ENCODE assay signal across 10 cellular contexts in the genomic region with DNA sequence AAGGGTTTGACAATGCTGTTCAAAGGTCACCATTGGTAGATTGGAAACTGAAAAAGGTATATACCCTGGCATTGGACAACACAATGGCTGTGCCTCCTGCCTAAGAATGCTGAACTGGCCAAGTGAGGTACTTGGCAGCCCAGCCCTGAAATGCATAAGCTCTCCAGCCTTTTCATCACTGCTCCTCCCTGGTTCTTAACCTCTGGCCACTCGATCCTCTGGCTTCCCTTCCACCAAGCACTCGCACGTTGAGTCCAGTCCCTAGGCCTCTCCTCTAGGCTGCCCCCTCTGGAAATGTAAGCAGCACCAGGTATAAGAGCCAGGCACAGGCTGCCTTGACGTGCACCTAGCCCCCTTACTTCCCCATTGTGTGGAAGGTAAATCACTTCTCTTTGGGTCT. TPM values are rescaled to one million over a fixed set of nuclear protein-coding genes. Genes with fewer than 3 reads are reported as not detected.
DNase-seq lines count a peak whose midpoint lies in the region; ATAC-seq, FAIRE-seq and TF ChIP-seq lines count a peak whose summit lies in the region.
"Not testable (repeated sequence)": the region's sequence is repeated elsewhere in the genome, so short reads cannot be mapped to it uniquely, and the experiment has no call there.
"Had no signal": no experiment of that assay in that cellular context is flagged by ENCODE, and none has a peak within 500 bp of the region (broad histone marks: within the 10 kb centered on the region; RNA-seq: fewer than 3 reads in every experiment).

No MANE protein-coding gene starts in this region.

- in situ Hi-C loops in Panc1 (cut with HindIII; ENCODE audit: low pct_unique_long_range_greater_than_20kb, low sequenced_read_pairs); HepG2 (cut with HindIII; ENCODE audit: extremely low pct_ligation_motif_present, low pct_unique_long_range_greater_than_20kb): not testable (repeated sequence)
- in situ Hi-C loops in K562 (cut with MboI): loop anchor here (25.0 kb wide), 1 partner anchor 491 kb away; a partner anchor contains a TSS

- H3K27ac ChIP-seq in GM23338 (ENCODE audit: low read depth); Panc1 (ENCODE audit: low read length); K562 (ENCODE audit: extremely low read depth, low read depth, low read length); HepG2 (ENCODE audit: extremely low read length, insufficient read depth, low read length); upper lobe of right lung: not testable (repeated sequence)

- not testable (repeated sequence) for H3K4me2 ChIP-seq in GM23338; K562 (ENCODE audit: insufficient read depth, low read length); HepG2 (ENCODE audit: low read depth, low read length)

- H3K79me2 ChIP-seq in GM23338 (replicated peaks; ENCODE audit: insufficient read depth); K562 (ENCODE audit: control insufficient read depth, insufficient read depth, low read length); HepG2 (ENCODE audit: insufficient read depth, low read length): not testable (repeated sequence)

- H3K27ac Mint-ChIP-seq in GM23338: not testable (repeated sequence)

- POLR2A ChIA-PET in Panc1 (lab: Charles Lee); K562 (lab: Yijun Ruan, JAX); HepG2 (lab: Yijun Ruan, JAX): not testable (repeated sequence)

- no CpG with 5 or more reads among the region's 4 CpGs for WGBS in K562 (ENCODE audit: insufficient coverage, low coverage, missing lambda C conversion rate)
- no CpG with 5 or more reads among the region's 4 CpGs for WGBS in HepG2 (ENCODE audit: low lambda C conversion rate)

- H3K9ac ChIP-seq in K562 (ENCODE audit: insufficient read depth in 1 of 2, low read depth in 2 of 2, low read length in 2 of 2); HepG2 (ENCODE audit: insufficient read depth, low read depth, low read length): not testable (repeated sequence)

- TF ChIP-seq POLR2A in K562 (conservative IDR thresholded peaks at IDR 0.05); HepG2 (IDR thresholded peaks at IDR 0.05; ENCODE audit: insufficient read depth in 1 of 2, low read depth in 2 of 2, low read length in 2 of 2): not testable (repeated sequence)

- peak; percentile 91 for ATAC-seq in GM23338
- ATAC-seq in Panc1: peak; percentile 56; the same call in 1 of the 2 replicates
- peak; percentile 75 for ATAC-seq in K562
- peak; percentile 89 for ATAC-seq in HepG2
- ATAC-seq in upper lobe of right lung: peak; percentile 60

- not testable (repeated sequence) for H3K4me3 ChIP-seq in GM23338; Panc1 (ENCODE audit: low read depth in 2 of 2, low read length in 2 of 2); K562; HepG2 (replicated peaks in 1 of 3; ENCODE audit: insufficient read depth in 1 of 3, low read depth in 2 of 3, low read length in 3 of 3); upper lobe of right lung

- not testable (repeated sequence) for H3K27me3 ChIP-seq in GM23338 (ENCODE audit: insufficient read depth); Panc1 (ENCODE audit: control insufficient read depth, insufficient read depth, low read length); K562 (ENCODE audit: control insufficient read depth in 2 of 2, insufficient read depth in 2 of 2, low read length in 2 of 2); HepG2 (ENCODE audit: control insufficient read depth in 1 of 2, insufficient read depth in 2 of 2, low read length in 2 of 2); upper lobe of right lung

- not testable (repeated sequence) for BruUV-seq in Panc1 (replicated peaks; lab: Mats Ljungman, UMichigan); K562 (replicated peaks; lab: Mats Ljungman, UMichigan); HepG2 (replicated peaks; lab: Mats Ljungman, UMichigan)

- not testable (repeated sequence) for TF ChIP-seq RAD21 in K562 (CRISPR knock-in tag; conservative IDR thresholded peaks at IDR 0.05 in 1 of 2, IDR thresholded peaks at IDR 0.05 in 1 of 2); HepG2 (CRISPR knock-in tag; IDR thresholded peaks at IDR 0.05)

- not testable (repeated sequence) for H4K20me1 ChIP-seq in GM23338 (replicated peaks; ENCODE audit: insufficient read depth); K562 (replicated peaks; ENCODE audit: control insufficient read depth, insufficient read depth, low read length); HepG2 (ENCODE audit: insufficient read depth, low read length)

- CTCF ChIA-PET in Panc1 (lab: Charles Lee); K562 (lab: Yijun Ruan, JAX; ENCODE audit: low intra/inter-chr PET ratio); HepG2 (lab: Yijun Ruan, JAX; ENCODE audit: low intra/inter-chr PET ratio, low total read pairs): not testable (repeated sequence)

- H3K9me1 ChIP-seq in K562 (ENCODE audit: control insufficient read depth, insufficient read depth, low read length): not testable (repeated sequence)

- H3K9me3 Mint-ChIP-seq in GM23338: not testable (repeated sequence)

- TF ChIP-seq EP300 in K562 (IDR thresholded peaks at IDR 0.05; ENCODE audit: low read length); HepG2 (IDR thresholded peaks at IDR 0.05; ENCODE audit: low read depth in 2 of 2, low read length in 2 of 2); HepG2 (CRISPR knock-in tag; IDR thresholded peaks at IDR 0.05; ENCODE audit: borderline replicate concordance): not testable (repeated sequence)

- intact Hi-C loops in Panc1 (cut with micrococcal nuclease; ENCODE audit: unreplicated experiment); K562 (cut with micrococcal nuclease); HepG2 (cut with micrococcal nuclease; ENCODE audit: unreplicated experiment); upper lobe of right lung (cut with DNase I): not testable (repeated sequence)

- not testable (repeated sequence) for H3K4me1 Mint-ChIP-seq in GM23338

- not testable (repeated sequence) for H3K9me2 ChIP-seq in GM23338 (ENCODE audit: insufficient read depth)

- H3K36me3 Mint-ChIP-seq in GM23338 (ENCODE audit: low read depth): not testable (repeated sequence)

- not testable (repeated sequence) for TF ChIP-seq CTCF in GM23338 (conservative IDR thresholded peaks at IDR 0.05; ENCODE audit: low read depth in 2 of 2); Panc1 (IDR thresholded peaks at IDR 0.05); K562 (IDR thresholded peaks at IDR 0.05 in 2 of 3, conservative IDR thresholded peaks at IDR 0.05 in 1 of 3; ENCODE audit: insufficient read depth in 2 of 3, low read depth in 1 of 3, low read length in 3 of 3); HepG2 (CRISPR knock-in tag; IDR thresholded peaks at IDR 0.05); upper lobe of right lung (IDR thresholded peaks at IDR 0.05)

- H3F3A ChIP-seq in GM23338 (replicated peaks; ENCODE audit: low read depth): not testable (repeated sequence)

- not testable (repeated sequence) for H3K4me3 Mint-ChIP-seq in GM23338

- H3K4me1 ChIP-seq in GM23338 (ENCODE audit: insufficient read depth); Panc1 (ENCODE audit: control insufficient read depth, insufficient read depth, low read length); K562 (replicated peaks in 1 of 2; ENCODE audit: control insufficient read depth in 2 of 2, insufficient read depth in 2 of 2, low read length in 2 of 2); HepG2 (ENCODE audit: insufficient read depth, low read length); upper lobe of right lung: not testable (repeated sequence)

- H2AFZ ChIP-seq in GM23338; K562 (ENCODE audit: low read depth, low read length); HepG2 (ENCODE audit: low read length): not testable (repeated sequence)

- not testable (repeated sequence) for DNase-seq in GM23338 (ENCODE audit: low spot score); Panc1 (ENCODE audit: low read depth, low spot score); K562 (ENCODE audit: extremely low read depth in 1 of 4, low spot score in 3 of 4); HepG2 (ENCODE audit: low spot score); upper lobe of right lung

- not testable (repeated sequence) for H3K9me3 ChIP-seq in Panc1 (ENCODE audit: control insufficient read depth, insufficient read depth, low read depth, low read length); K562 (replicated peaks; ENCODE audit: control insufficient read depth, insufficient read depth, low read depth, low read length); HepG2 (ENCODE audit: low read length); upper lobe of right lung

- H3K36me3 ChIP-seq in GM23338 (ENCODE audit: insufficient read depth); Panc1 (ENCODE audit: control insufficient read depth, insufficient read depth, low read length); K562 (ENCODE audit: control insufficient read depth, insufficient read depth, low read length); HepG2 (replicated peaks in 1 of 2; ENCODE audit: control insufficient read depth in 1 of 2, insufficient read depth in 2 of 2, low read length in 2 of 2); upper lobe of right lung: not testable (repeated sequence)

- not testable (repeated sequence) for H3K27me3 Mint-ChIP-seq in GM23338 (ENCODE audit: insufficient read depth, low read depth, poor library complexity)

- not testable (repeated sequence) for FAIRE-seq in K562 (lab: Jason Lieb, UNC); HepG2 (lab: Jason Lieb, UNC)

RNA-seq across cellular contexts. Expression of a gene that starts 25.7 kb away (rescaled TPM):
- total RNA-seq in GM23338 (2014; rRNA removed; shearing (Covaris generic)): 0.24 TPM in 1 of 2 replicates, not detected in the other
- polyA plus RNA-seq in GM23338 (2016; fragmentation: Nextera tagmentation; extraction: Ambion mirVana) (0.45 and 0.52 TPM in 2 replicates), K562 (2011; rRNA removed) (not detected in 2 replicates), K562 (2014; fragmentation: Illumina TruSeq; extraction: Trizol) (not detected in 2 replicates), K562 (2014; fragmentation: Nextera tagmentation; extraction: Ambion mirVana) (under 1 TPM in 1 of 2 experiments, not detected in 1; 0.07 TPM), K562 (2014; rRNA removed) (not detected in 2 replicates), HepG2 (2011; rRNA removed) (0.05 and 0.08 TPM in 2 replicates)
- total RNA-seq in Panc1 (2021; ENCODE audit: unreplicated experiment) (0.18 TPM), K562 (2014; rRNA removed) (not detected in 2 replicates), K562 (2014; rRNA removed; fragmentation: Illumina TruSeq; extraction: Trizol) (not detected in 2 replicates), K562 (2015; rRNA removed; fragmentation: Illumina TruSeq; extraction: Trizol) (not detected in 2 replicates), K562 (2021) (not detected in 2 replicates), HepG2 (2016; rRNA removed; fragmentation: Illumina TruSeq; extraction: Trizol) (not detected in 2 replicates), upper lobe of right lung (not detected)
- not detected for polyA plus RNA-seq in Panc1 (2012; ENCODE audit: insufficient read length)
- not detected in 2 replicates for total RNA-seq in K562 (2011; cell fraction: chromatin; rRNA removed; ENCODE audit: low replicate concordance)
- not detected in 2 replicates for total RNA-seq in K562 (2011; cell fraction: nucleolus; rRNA removed)
- total RNA-seq in K562 (2011; cell fraction: nucleoplasm; rRNA removed): not detected in 2 replicates
- polyA plus RNA-seq in K562 (2011; cell fraction: cytosol; rRNA removed): not detected in 2 replicates
- not detected in 2 replicates for polyA plus RNA-seq in K562 (2011; cell fraction: nucleus; rRNA removed)
- not detected in 2 replicates for polyA plus RNA-seq in K562 (2012)
- not detected in 2 replicates for polyA minus RNA-seq in K562 (2011; rRNA and poly(A)+ RNA removed)
- polyA minus RNA-seq in K562 (2011; cell fraction: cytosol; rRNA and poly(A)+ RNA removed): not detected in 2 replicates
- polyA minus RNA-seq in K562 (2011; cell fraction: nucleus; rRNA and poly(A)+ RNA removed): not detected in 2 replicates
- not detected in 2 replicates for total RNA-seq in HepG2 (2016; cell fraction: cytosol; rRNA removed; fragmentation: Illumina TruSeq; extraction: Trizol; ENCODE audit: low read depth)
- not detected in 2 replicates for total RNA-seq in HepG2 (2016; cell fraction: insoluble cytoplasmic fraction; rRNA removed; fragmentation: Illumina TruSeq; extraction: Trizol)
- not detected in 2 replicates for total RNA-seq in HepG2 (2016; cell fraction: membrane; rRNA removed; fragmentation: Illumina TruSeq; extraction: Trizol)
- total RNA-seq in HepG2 (2016; cell fraction: nucleus; rRNA removed; fragmentation: Illumina TruSeq; extraction: Trizol): not detected in 2 replicates
- polyA plus RNA-seq in HepG2 (2011; cell fraction: cytosol; rRNA removed): not detected in 2 replicates
- polyA plus RNA-seq in HepG2 (2011; cell fraction: nucleus; rRNA removed): 0.35 and 0.36 TPM in 2 replicates
- polyA plus RNA-seq in HepG2 (2012): 0.15 TPM in 1 of 2 replicates, not detected in the other
- 0.16 TPM in 1 of 2 replicates, not detected in the other for polyA plus RNA-seq in HepG2 (2016; cell fraction: cytosol; fragmentation: Illumina TruSeq; extraction: Trizol; ENCODE audit: low read depth)
- not detected in 2 replicates for polyA plus RNA-seq in HepG2 (2016; cell fraction: insoluble cytoplasmic fraction; fragmentation: Illumina TruSeq; extraction: Trizol; ENCODE audit: low read depth)
- polyA plus RNA-seq in HepG2 (2016; cell fraction: membrane; fragmentation: Illumina TruSeq; extraction: Trizol; ENCODE audit: low read depth): not detected in 2 replicates
- 0.51 TPM in 1 of 2 replicates, not detected in the other for polyA plus RNA-seq in HepG2 (2016; cell fraction: nucleus; fragmentation: Illumina TruSeq; extraction: Trizol; ENCODE audit: insufficient read depth, low read depth)
- polyA minus RNA-seq in HepG2 (2011; rRNA and poly(A)+ RNA removed; ENCODE audit: low replicate concordance): 0.14 TPM in 1 of 2 replicates, not detected in the other
- not detected in 2 replicates for polyA minus RNA-seq in HepG2 (2011; cell fraction: cytosol; rRNA and poly(A)+ RNA removed)
- 0.37 TPM in 1 of 2 replicates, not detected in the other for polyA minus RNA-seq in HepG2 (2011; cell fraction: nucleus; rRNA and poly(A)+ RNA removed)
- total RNA-seq: Caco-2; Calu3; CD4-positive, alpha-beta T cell; CD8-positive, alpha-beta T cell had no signal
- polyA plus RNA-seq: BJ had no signal

RNA-seq across cellular contexts. Expression of a gene that starts 42.7 kb away (rescaled TPM):
- 323 and 339 TPM in 2 replicates for total RNA-seq in GM23338 (2014; rRNA removed; shearing (Covaris generic))
- polyA plus RNA-seq in GM23338 (2016; fragmentation: Nextera tagmentation; extraction: Ambion mirVana) (0.68 and 1.8 TPM in 2 replicates), K562 (2011; rRNA removed) (130 and 155 TPM in 2 replicates), K562 (2014; fragmentation: Illumina TruSeq; extraction: Trizol) (119 and 183 TPM in 2 replicates), K562 (2014; fragmentation: Nextera tagmentation; extraction: Ambion mirVana) (10 to 100 TPM in 1 of 2 experiments, 1 to 10 TPM in 1; 3.7 to 10.4 TPM), K562 (2014; rRNA removed) (78.1 and 99.2 TPM in 2 replicates), HepG2 (2011; rRNA removed) (229 and 263 TPM in 2 replicates)
- total RNA-seq in Panc1 (2021; ENCODE audit: unreplicated experiment) (64.2 TPM), K562 (2014; rRNA removed) (85.4 and 89.8 TPM in 2 replicates), K562 (2014; rRNA removed; fragmentation: Illumina TruSeq; extraction: Trizol) (30.7 and 40.1 TPM in 2 replicates), K562 (2015; rRNA removed; fragmentation: Illumina TruSeq; extraction: Trizol) (88.1 and 88.2 TPM in 2 replicates), K562 (2021) (78.1 and 112 TPM in 2 replicates), HepG2 (2016; rRNA removed; fragmentation: Illumina TruSeq; extraction: Trizol) (113 and 170 TPM in 2 replicates), upper lobe of right lung (25.2 TPM)
- 22.4 TPM for polyA plus RNA-seq in Panc1 (2012; ENCODE audit: insufficient read length)
- 35.0 and 124 TPM in 2 replicates for total RNA-seq in K562 (2011; cell fraction: chromatin; rRNA removed; ENCODE audit: low replicate concordance)
- total RNA-seq in K562 (2011; cell fraction: nucleolus; rRNA removed): 103 and 124 TPM in 2 replicates
- total RNA-seq in K562 (2011; cell fraction: nucleoplasm; rRNA removed): 58.5 and 82.2 TPM in 2 replicates
- 215 and 296 TPM in 2 replicates for polyA plus RNA-seq in K562 (2011; cell fraction: cytosol; rRNA removed)
- polyA plus RNA-seq in K562 (2011; cell fraction: nucleus; rRNA removed): 112 and 132 TPM in 2 replicates
- 44.6 and 46.0 TPM in 2 replicates for polyA plus RNA-seq in K562 (2012)
- 223 and 350 TPM in 2 replicates for polyA minus RNA-seq in K562 (2011; rRNA and poly(A)+ RNA removed)
- polyA minus RNA-seq in K562 (2011; cell fraction: cytosol; rRNA and poly(A)+ RNA removed): 170 and 213 TPM in 2 replicates
- 67.6 and 92.4 TPM in 2 replicates for polyA minus RNA-seq in K562 (2011; cell fraction: nucleus; rRNA and poly(A)+ RNA removed)
- 27.2 and 35.5 TPM in 2 replicates for total RNA-seq in HepG2 (2016; cell fraction: cytosol; rRNA removed; fragmentation: Illumina TruSeq; extraction: Trizol; ENCODE audit: low read depth)
- total RNA-seq in HepG2 (2016; cell fraction: insoluble cytoplasmic fraction; rRNA removed; fragmentation: Illumina TruSeq; extraction: Trizol): 121 and 181 TPM in 2 replicates
- total RNA-seq in HepG2 (2016; cell fraction: membrane; rRNA removed; fragmentation: Illumina TruSeq; extraction: Trizol): 81.1 and 81.5 TPM in 2 replicates
- total RNA-seq in HepG2 (2016; cell fraction: nucleus; rRNA removed; fragmentation: Illumina TruSeq; extraction: Trizol): 93.9 and 125 TPM in 2 replicates
- 287 and 298 TPM in 2 replicates for polyA plus RNA-seq in HepG2 (2011; cell fraction: cytosol; rRNA removed)
- polyA plus RNA-seq in HepG2 (2011; cell fraction: nucleus; rRNA removed): 169 and 191 TPM in 2 replicates
- 33.5 and 34.2 TPM in 2 replicates for polyA plus RNA-seq in HepG2 (2012)
- 39.3 and 40.8 TPM in 2 replicates for polyA plus RNA-seq in HepG2 (2016; cell fraction: cytosol; fragmentation: Illumina TruSeq; extraction: Trizol; ENCODE audit: low read depth)
- 192 and 224 TPM in 2 replicates for polyA plus RNA-seq in HepG2 (2016; cell fraction: insoluble cytoplasmic fraction; fragmentation: Illumina TruSeq; extraction: Trizol; ENCODE audit: low read depth)
- 51.0 and 70.6 TPM in 2 replicates for polyA plus RNA-seq in HepG2 (2016; cell fraction: membrane; fragmentation: Illumina TruSeq; extraction: Trizol; ENCODE audit: low read depth)
- 121 and 135 TPM in 2 replicates for polyA plus RNA-seq in HepG2 (2016; cell fraction: nucleus; fragmentation: Illumina TruSeq; extraction: Trizol; ENCODE audit: insufficient read depth, low read depth)
- 211 and 355 TPM in 2 replicates for polyA minus RNA-seq in HepG2 (2011; rRNA and poly(A)+ RNA removed; ENCODE audit: low replicate concordance)
- polyA minus RNA-seq in HepG2 (2011; cell fraction: cytosol; rRNA and poly(A)+ RNA removed): 190 and 238 TPM in 2 replicates
- 99.4 and 152 TPM in 2 replicates for polyA minus RNA-seq in HepG2 (2011; cell fraction: nucleus; rRNA and poly(A)+ RNA removed)

RNA-seq across cellular contexts. Expression of a gene that starts 45.5 kb away (rescaled TPM):
- total RNA-seq in GM23338 (2014; rRNA removed; shearing (Covaris generic)): 16.6 and 31.4 TPM in 2 replicates
- polyA plus RNA-seq in GM23338 (2016; fragmentation: Nextera tagmentation; extraction: Ambion mirVana): 17.8 and 18.1 TPM in 2 replicates
- total RNA-seq in Panc1 (2021; ENCODE audit: unreplicated experiment): 60.9 TPM
- polyA plus RNA-seq in Panc1 (2012; ENCODE audit: insufficient read length): 82.0 TPM
- total RNA-seq in K562 (2011; cell fraction: chromatin; rRNA removed; ENCODE audit: low replicate concordance): 22.3 and 64.5 TPM in 2 replicates
- 58.5 and 75.0 TPM in 2 replicates for total RNA-seq in K562 (2011; cell fraction: nucleolus; rRNA removed)
- total RNA-seq in K562 (2011; cell fraction: nucleoplasm; rRNA removed): 42.4 and 43.9 TPM in 2 replicates
- 11.0 and 11.1 TPM in 2 replicates for total RNA-seq in K562 (2014; rRNA removed)
- total RNA-seq in K562 (2014; rRNA removed; fragmentation: Illumina TruSeq; extraction: Trizol): 4.5 and 5.6 TPM in 2 replicates
- 11.6 and 11.9 TPM in 2 replicates for total RNA-seq in K562 (2015; rRNA removed; fragmentation: Illumina TruSeq; extraction: Trizol)
- 27.1 and 31.9 TPM in 2 replicates for total RNA-seq in K562 (2021)
- 12.5 and 24.8 TPM in 2 replicates for polyA plus RNA-seq in K562 (2011; rRNA removed)
- 24.2 and 33.1 TPM in 2 replicates for polyA plus RNA-seq in K562 (2011; cell fraction: cytosol; rRNA removed)
- 64.4 and 76.3 TPM in 2 replicates for polyA plus RNA-seq in K562 (2011; cell fraction: nucleus; rRNA removed)
- 33.2 and 44.8 TPM in 2 replicates for polyA plus RNA-seq in K562 (2012)
- polyA plus RNA-seq in K562 (2014; fragmentation: Illumina TruSeq; extraction: Trizol): 20.9 and 30.5 TPM in 2 replicates
- 1 to 10 TPM; 2.5 to 3.1 TPM for polyA plus RNA-seq in K562 (2014; fragmentation: Nextera tagmentation; extraction: Ambion mirVana)
- 12.7 and 19.9 TPM in 2 replicates for polyA plus RNA-seq in K562 (2014; rRNA removed)
- polyA minus RNA-seq in K562 (2011; rRNA and poly(A)+ RNA removed): 12.0 and 15.9 TPM in 2 replicates
- polyA minus RNA-seq in K562 (2011; cell fraction: cytosol; rRNA and poly(A)+ RNA removed): 8.6 and 11.5 TPM in 2 replicates
- polyA minus RNA-seq in K562 (2011; cell fraction: nucleus; rRNA and poly(A)+ RNA removed): 12.5 and 19.0 TPM in 2 replicates
- 19.9 and 23.4 TPM in 2 replicates for total RNA-seq in HepG2 (2016; rRNA removed; fragmentation: Illumina TruSeq; extraction: Trizol)
- 16.4 and 17.6 TPM in 2 replicates for total RNA-seq in HepG2 (2016; cell fraction: cytosol; rRNA removed; fragmentation: Illumina TruSeq; extraction: Trizol; ENCODE audit: low read depth)
- total RNA-seq in HepG2 (2016; cell fraction: insoluble cytoplasmic fraction; rRNA removed; fragmentation: Illumina TruSeq; extraction: Trizol): 16.8 and 28.9 TPM in 2 replicates
- total RNA-seq in HepG2 (2016; cell fraction: membrane; rRNA removed; fragmentation: Illumina TruSeq; extraction: Trizol): 25.5 and 34.7 TPM in 2 replicates
- 24.0 and 25.3 TPM in 2 replicates for total RNA-seq in HepG2 (2016; cell fraction: nucleus; rRNA removed; fragmentation: Illumina TruSeq; extraction: Trizol)
- 46.8 and 50.0 TPM in 2 replicates for polyA plus RNA-seq in HepG2 (2011; rRNA removed)
- 29.8 and 31.5 TPM in 2 replicates for polyA plus RNA-seq in HepG2 (2011; cell fraction: cytosol; rRNA removed)
- 100 and 142 TPM in 2 replicates for polyA plus RNA-seq in HepG2 (2011; cell fraction: nucleus; rRNA removed)
- 24.9 and 33.5 TPM in 2 replicates for polyA plus RNA-seq in HepG2 (2012)
- 28.0 and 32.1 TPM in 2 replicates for polyA plus RNA-seq in HepG2 (2016; cell fraction: cytosol; fragmentation: Illumina TruSeq; extraction: Trizol; ENCODE audit: low read depth)
- 28.8 and 31.3 TPM in 2 replicates for polyA plus RNA-seq in HepG2 (2016; cell fraction: insoluble cytoplasmic fraction; fragmentation: Illumina TruSeq; extraction: Trizol; ENCODE audit: low read depth)
- 47.1 and 49.1 TPM in 2 replicates for polyA plus RNA-seq in HepG2 (2016; cell fraction: membrane; fragmentation: Illumina TruSeq; extraction: Trizol; ENCODE audit: low read depth)
- 79.1 and 84.7 TPM in 2 replicates for polyA plus RNA-seq in HepG2 (2016; cell fraction: nucleus; fragmentation: Illumina TruSeq; extraction: Trizol; ENCODE audit: insufficient read depth, low read depth)
- polyA minus RNA-seq in HepG2 (2011; rRNA and poly(A)+ RNA removed; ENCODE audit: low replicate concordance): 60.6 and 68.2 TPM in 2 replicates
- 5.8 and 16.4 TPM in 2 replicates for polyA minus RNA-seq in HepG2 (2011; cell fraction: cytosol; rRNA and poly(A)+ RNA removed)
- polyA minus RNA-seq in HepG2 (2011; cell fraction: nucleus; rRNA and poly(A)+ RNA removed): 14.5 and 15.5 TPM in 2 replicates
- total RNA-seq in upper lobe of right lung: 73.7 TPM

RNA-seq across cellular contexts. Expression of a gene that starts 48.1 kb away (rescaled TPM):
- total RNA-seq in GM23338 (2014; rRNA removed; shearing (Covaris generic)): 0.07 TPM in 1 of 2 replicates, not detected in the other
- polyA plus RNA-seq in GM23338 (2016; fragmentation: Nextera tagmentation; extraction: Ambion mirVana) (not detected in 2 replicates), K562 (2011; rRNA removed) (0.67 and 2.0 TPM in 2 replicates), K562 (2014; fragmentation: Illumina TruSeq; extraction: Trizol) (3.8 and 7.3 TPM in 2 replicates), K562 (2014; fragmentation: Nextera tagmentation; extraction: Ambion mirVana) (under 1 TPM in 1 of 2 experiments, not detected in 1; 0.08 TPM), K562 (2014; rRNA removed) (4.2 and 6.1 TPM in 2 replicates), HepG2 (2011; rRNA removed) (0.03 TPM in 2 replicates)
- total RNA-seq in Panc1 (2021; ENCODE audit: unreplicated experiment) (0.13 TPM), K562 (2014; rRNA removed) (3.6 and 3.8 TPM in 2 replicates), K562 (2014; rRNA removed; fragmentation: Illumina TruSeq; extraction: Trizol) (0.25 and 0.32 TPM in 2 replicates), K562 (2015; rRNA removed; fragmentation: Illumina TruSeq; extraction: Trizol) (1.9 and 2.3 TPM in 2 replicates), K562 (2021) (3.2 and 4.3 TPM in 2 replicates), HepG2 (2016; rRNA removed; fragmentation: Illumina TruSeq; extraction: Trizol) (0.11 TPM in 1 of 2 replicates, not detected in the other), upper lobe of right lung (17.7 TPM)
- 0.13 TPM for polyA plus RNA-seq in Panc1 (2012; ENCODE audit: insufficient read length)
- total RNA-seq in K562 (2011; cell fraction: chromatin; rRNA removed; ENCODE audit: low replicate concordance): 0.95 and 1.1 TPM in 2 replicates
- total RNA-seq in K562 (2011; cell fraction: nucleolus; rRNA removed): 0.83 and 1.6 TPM in 2 replicates
- 2.0 and 2.8 TPM in 2 replicates for total RNA-seq in K562 (2011; cell fraction: nucleoplasm; rRNA removed)
- 1.3 and 1.8 TPM in 2 replicates for polyA plus RNA-seq in K562 (2011; cell fraction: cytosol; rRNA removed)
- polyA plus RNA-seq in K562 (2011; cell fraction: nucleus; rRNA removed): 1.6 and 2.0 TPM in 2 replicates
- polyA plus RNA-seq in K562 (2012): 10.4 and 17.7 TPM in 2 replicates
- 0.46 and 1.0 TPM in 2 replicates for polyA minus RNA-seq in K562 (2011; rRNA and poly(A)+ RNA removed)
- 1.1 and 4.8 TPM in 2 replicates for polyA minus RNA-seq in K562 (2011; cell fraction: cytosol; rRNA and poly(A)+ RNA removed)
- polyA minus RNA-seq in K562 (2011; cell fraction: nucleus; rRNA and poly(A)+ RNA removed): 0.27 and 0.67 TPM in 2 replicates
- total RNA-seq in HepG2 (2016; cell fraction: cytosol; rRNA removed; fragmentation: Illumina TruSeq; extraction: Trizol; ENCODE audit: low read depth): not detected in 2 replicates
- 0.15 TPM in 1 of 2 replicates, not detected in the other for total RNA-seq in HepG2 (2016; cell fraction: insoluble cytoplasmic fraction; rRNA removed; fragmentation: Illumina TruSeq; extraction: Trizol)
- total RNA-seq in HepG2 (2016; cell fraction: membrane; rRNA removed; fragmentation: Illumina TruSeq; extraction: Trizol): not detected in 2 replicates
- total RNA-seq in HepG2 (2016; cell fraction: nucleus; rRNA removed; fragmentation: Illumina TruSeq; extraction: Trizol): 0.09 TPM in 1 of 2 replicates, not detected in the other
- 0.01 and 0.03 TPM in 2 replicates for polyA plus RNA-seq in HepG2 (2011; cell fraction: cytosol; rRNA removed)
- 0.07 and 0.11 TPM in 2 replicates for polyA plus RNA-seq in HepG2 (2011; cell fraction: nucleus; rRNA removed)
- polyA plus RNA-seq in HepG2 (2012): 0.13 and 0.17 TPM in 2 replicates
- polyA plus RNA-seq in HepG2 (2016; cell fraction: cytosol; fragmentation: Illumina TruSeq; extraction: Trizol; ENCODE audit: low read depth): not detected in 2 replicates
- 0.08 and 0.14 TPM in 2 replicates for polyA plus RNA-seq in HepG2 (2016; cell fraction: insoluble cytoplasmic fraction; fragmentation: Illumina TruSeq; extraction: Trizol; ENCODE audit: low read depth)
- polyA plus RNA-seq in HepG2 (2016; cell fraction: membrane; fragmentation: Illumina TruSeq; extraction: Trizol; ENCODE audit: low read depth): not detected in 2 replicates
- polyA plus RNA-seq in HepG2 (2016; cell fraction: nucleus; fragmentation: Illumina TruSeq; extraction: Trizol; ENCODE audit: insufficient read depth, low read depth): 0.23 and 0.61 TPM in 2 replicates
- 0.04 TPM in 1 of 2 replicates, not detected in the other for polyA minus RNA-seq in HepG2 (2011; rRNA and poly(A)+ RNA removed; ENCODE audit: low replicate concordance)
- polyA minus RNA-seq in HepG2 (2011; cell fraction: cytosol; rRNA and poly(A)+ RNA removed): not detected in 2 replicates
- not detected in 2 replicates for polyA minus RNA-seq in HepG2 (2011; cell fraction: nucleus; rRNA and poly(A)+ RNA removed)
- polyA plus RNA-seq: BJ had no signal
